In the genomic region with DNA sequence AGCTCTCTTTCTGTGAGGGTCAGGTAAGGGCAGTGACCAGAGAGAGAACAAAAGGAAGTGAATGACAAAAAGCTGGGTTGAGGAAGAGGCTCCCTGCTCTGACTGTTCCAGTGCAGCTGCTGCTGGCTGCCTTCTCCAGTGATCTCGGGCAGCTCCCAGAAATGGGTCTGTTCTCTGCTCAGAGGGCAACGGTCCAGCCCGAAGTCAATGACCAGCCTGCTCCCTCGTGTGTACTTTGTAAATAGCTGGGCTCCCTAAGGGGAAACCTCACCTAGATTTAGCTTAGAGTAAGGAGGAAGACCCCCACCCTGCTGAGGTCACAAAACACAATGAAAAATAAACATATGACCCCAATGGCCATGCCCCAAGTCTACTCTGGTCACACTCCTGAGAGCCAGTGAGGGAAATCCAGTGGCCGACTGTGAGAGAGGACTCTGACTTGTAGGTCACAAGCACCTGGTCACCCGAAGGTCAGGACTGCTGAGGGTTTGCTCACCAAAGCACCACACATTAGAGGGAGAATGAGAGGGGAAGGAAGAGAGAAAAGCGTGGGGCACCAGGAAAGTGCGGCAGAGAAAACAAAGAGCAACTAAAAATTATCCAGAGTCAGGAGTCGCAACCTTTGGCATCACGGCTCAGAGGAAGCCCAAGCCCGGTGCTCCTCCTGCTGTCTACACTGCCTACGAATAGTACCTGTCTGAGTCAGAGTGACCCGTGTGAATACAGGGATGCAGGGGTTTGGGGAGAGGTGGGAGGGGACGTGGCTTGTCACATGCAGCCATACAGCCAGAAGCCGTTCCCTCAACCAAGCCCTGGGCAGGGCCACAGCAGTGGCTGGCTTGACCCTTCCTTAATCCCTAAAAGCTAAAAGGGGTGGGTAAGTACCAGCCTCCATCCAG, we compare ENCODE assay signal across 1 cellular context.
TF ChIP-seq lines count a peak whose summit lies in the region.

No MANE protein-coding gene starts in this region.

TF ChIP-seq in liver, 16 proteins besides CTCF, POLR2A, EP300 and RAD21:
- TF ChIP-seq, protein P1, sequence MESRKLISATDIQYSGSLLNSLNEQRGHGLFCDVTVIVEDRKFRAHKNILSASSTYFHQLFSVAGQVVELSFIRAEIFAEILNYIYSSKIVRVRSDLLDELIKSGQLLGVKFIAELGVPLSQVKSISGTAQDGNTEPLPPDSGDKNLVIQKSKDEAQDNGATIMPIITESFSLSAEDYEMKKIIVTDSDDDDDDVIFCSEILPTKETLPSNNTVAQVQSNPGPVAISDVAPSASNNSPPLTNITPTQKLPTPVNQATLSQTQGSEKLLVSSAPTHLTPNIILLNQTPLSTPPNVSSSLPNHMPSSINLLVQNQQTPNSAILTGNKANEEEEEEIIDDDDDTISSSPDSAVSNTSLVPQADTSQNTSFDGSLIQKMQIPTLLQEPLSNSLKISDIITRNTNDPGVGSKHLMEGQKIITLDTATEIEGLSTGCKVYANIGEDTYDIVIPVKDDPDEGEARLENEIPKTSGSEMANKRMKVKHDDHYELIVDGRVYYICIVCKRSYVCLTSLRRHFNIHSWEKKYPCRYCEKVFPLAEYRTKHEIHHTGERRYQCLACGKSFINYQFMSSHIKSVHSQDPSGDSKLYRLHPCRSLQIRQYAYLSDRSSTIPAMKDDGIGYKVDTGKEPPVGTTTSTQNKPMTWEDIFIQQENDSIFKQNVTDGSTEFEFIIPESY (IDR thresholded peaks at IDR 0.05): no peak
- TF ChIP-seq HNF4G (IDR thresholded peaks at IDR 0.05): peak; percentile 65
- TF ChIP-seq YY1 (IDR thresholded peaks at IDR 0.05): peak; percentile 49
- TF ChIP-seq, protein P2, sequence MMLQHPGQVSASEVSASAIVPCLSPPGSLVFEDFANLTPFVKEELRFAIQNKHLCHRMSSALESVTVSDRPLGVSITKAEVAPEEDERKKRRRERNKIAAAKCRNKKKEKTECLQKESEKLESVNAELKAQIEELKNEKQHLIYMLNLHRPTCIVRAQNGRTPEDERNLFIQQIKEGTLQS (IDR thresholded peaks at IDR 0.05): no peak
- peak; percentile 80 for TF ChIP-seq SP1 (IDR thresholded peaks at IDR 0.05)
- peak; percentile 94 to 95 for TF ChIP-seq HNF4A (conservative IDR thresholded peaks at IDR 0.05)
- TF ChIP-seq GABPA (IDR thresholded peaks at IDR 0.05 in 1 of 2, conservative IDR thresholded peaks at IDR 0.05 in 1 of 2): no peak
- peak; percentile 48 to 52 for TF ChIP-seq JUND (IDR thresholded peaks at IDR 0.05)
- peak; percentile 62 for TF ChIP-seq FOXA1 (IDR thresholded peaks at IDR 0.05)
- no peak for TF ChIP-seq EGR1 (IDR thresholded peaks at IDR 0.05; ENCODE audit: low read depth in 2 of 2)
- TF ChIP-seq NR2F2 (IDR thresholded peaks at IDR 0.05): peak; percentile 49
- TF ChIP-seq, protein P3, sequence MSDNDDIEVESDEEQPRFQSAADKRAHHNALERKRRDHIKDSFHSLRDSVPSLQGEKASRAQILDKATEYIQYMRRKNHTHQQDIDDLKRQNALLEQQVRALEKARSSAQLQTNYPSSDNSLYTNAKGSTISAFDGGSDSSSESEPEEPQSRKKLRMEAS (IDR thresholded peaks at IDR 0.05): peak; percentile 73
- TF ChIP-seq RXRA (IDR thresholded peaks at IDR 0.05): peak; percentile 92 to 95
- no peak for TF ChIP-seq TAF1 (conservative IDR thresholded peaks at IDR 0.05)
- TF ChIP-seq FOXA2 (IDR thresholded peaks at IDR 0.05): peak; percentile 80
